Comparison of ENCODE assay signal across 23 cellular contexts in genomic region chr2:2701813-2702212, GRCh38.
"Had no signal": no experiment of that assay in that cellular context is flagged by ENCODE, and none has a peak within 500 bp of the region (broad histone marks: within the 10 kb centered on the region; RNA-seq: fewer than 3 reads in every experiment).

No MANE protein-coding gene starts in this region.

- H3K4me3 ChIP-seq: colonic mucosa, esophagus squamous epithelium, gastrocnemius medialis, heart right ventricle, left lung, lower lobe of right lung, mucosa of descending colon had no signal

- H3K36me3 Mint-ChIP-seq: mesothelial cell of epicardium had no signal

- H3K4me1 ChIP-seq: colonic mucosa, gastrocnemius medialis, lower lobe of right lung had no signal

- H3K36me3 ChIP-seq: colonic mucosa, esophagus squamous epithelium, gastrocnemius medialis, heart right ventricle, left lung, lower lobe of right lung had no signal

- H3K9me3 Mint-ChIP-seq: dendritic cell treated with granulocyte-macrophage colony-stimulating factor and Interleukin-4, amounts not matched to agents 40 ng/mL and 50 ng/mL, for 4 days; effector memory CD8-positive, alpha-beta T cell; endodermal cell; mesothelial cell of epicardium had no signal

- H3K4me1 Mint-ChIP-seq: mesothelial cell of epicardium had no signal

- H3K27me3 ChIP-seq: colonic mucosa, gastrocnemius medialis had no signal

- H3K27ac Mint-ChIP-seq: dendritic cell treated with granulocyte-macrophage colony-stimulating factor and Interleukin-4, amounts not matched to agents 40 ng/mL and 50 ng/mL, for 4 days; effector memory CD8-positive, alpha-beta T cell; endodermal cell; mesothelial cell of epicardium had no signal

- DNase-seq: colonic mucosa; cortex of kidney; effector CD8-positive, alpha-beta T cell; effector memory CD8-positive, alpha-beta T cell; erythroblast; esophagus squamous epithelium; foreskin fibroblast; foreskin melanocyte; gastrocnemius medialis; glutamatergic neuron; head of caudate nucleus; heart right ventricle; hippocampal formation; left cardiac atrium; left lung; left ventricle myocardium superior; lower lobe of right lung; mesenchymal stem cell; mucosa of descending colon had no signal

- H3K4me3 Mint-ChIP-seq: dendritic cell treated with granulocyte-macrophage colony-stimulating factor and Interleukin-4, amounts not matched to agents 40 ng/mL and 50 ng/mL, for 4 days; effector memory CD8-positive, alpha-beta T cell; endodermal cell; mesothelial cell of epicardium had no signal

- H3K9me3 ChIP-seq: colonic mucosa, esophagus squamous epithelium, gastrocnemius medialis, heart right ventricle, left lung, lower lobe of right lung, mucosa of descending colon had no signal

- H3K27ac ChIP-seq: colonic mucosa, epithelial cell of prostate, esophagus squamous epithelium, gastrocnemius medialis, heart right ventricle, left lung, lower lobe of right lung had no signal
